8 cellular contexts compared by ENCODE assay signal in the genomic region with DNA sequence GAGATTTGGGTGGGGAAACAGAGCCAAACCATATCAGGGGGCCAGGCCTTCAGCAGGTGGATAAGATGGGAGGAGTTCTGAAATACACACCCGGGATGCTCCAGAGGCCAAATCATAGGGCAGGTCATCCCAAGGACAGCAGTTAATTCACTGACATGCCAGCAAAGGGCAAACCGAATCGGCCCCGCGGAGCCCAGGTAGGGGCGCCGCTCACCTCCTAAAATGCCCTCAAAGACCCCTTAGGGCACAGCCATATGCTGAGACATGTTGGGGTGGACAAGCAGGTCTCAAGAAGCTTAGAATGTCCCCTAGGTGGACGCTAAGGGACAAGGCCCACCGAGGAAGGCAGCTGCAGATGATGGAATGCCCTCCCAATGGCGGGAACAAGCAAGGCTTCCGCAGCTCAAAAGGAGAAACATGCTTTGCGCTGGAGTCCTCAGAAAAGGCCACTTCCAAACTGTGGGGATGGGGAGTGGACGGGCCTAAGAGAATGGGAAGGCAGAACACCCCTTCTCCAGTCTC.
DNase-seq lines count a peak whose midpoint lies in the region; ATAC-seq and TF ChIP-seq lines count a peak whose summit lies in the region.

No MANE protein-coding gene starts in this region.

- H3K27ac ChIP-seq in body of pancreas (peak overlapping the region in 3 of 4 donors; percentile 44 to 58 (median 47)), lower lobe of right lung (peak overlapping the region; percentile 79), temporal lobe (ENCODE audit: low read depth, low read length) (peak overlapping the region; percentile 76)

- no peak for TF ChIP-seq POLR2A in body of pancreas (IDR thresholded peaks at IDR 0.05)

- H3K36me3 ChIP-seq in body of pancreas (replicated peaks in 1 of 2; ENCODE audit: insufficient read depth in 1 of 2, low read depth in 2 of 2) = peaks cover 0 to 2% of the 10 kb centered on the region in 2 donors
- peaks cover 9% of the 10 kb centered on the region for H3K36me3 ChIP-seq in lower lobe of right lung

- ATAC-seq in body of pancreas (no peak), lower lobe of right lung (no peak), GM18519 (IDR thresholded peaks at IDR 0.05; ENCODE audit: low FRiP score, unreplicated experiment) (no peak), HG02981 (IDR thresholded peaks at IDR 0.05; ENCODE audit: unreplicated experiment) (no peak)

- H3K4me3 ChIP-seq in body of pancreas (peak overlapping the region in 1 of 2 donors; percentile 50), lower lobe of right lung (peak overlapping the region; percentile 68)

- no peaks in the 10 kb centered on the region for H3K9me3 ChIP-seq in body of pancreas
- H3K9me3 ChIP-seq in lower lobe of right lung = no peaks in the 10 kb centered on the region

- H3K27me3 ChIP-seq in body of pancreas = peaks cover 0 to 13% of the 10 kb centered on the region in 2 donors
- peaks cover 26% of the 10 kb centered on the region for H3K27me3 ChIP-seq in lower lobe of right lung (ENCODE audit: low read depth)

- WGBS in body of pancreas, 2 donors = 58 to 67% methylated on average over 13 of the region's 13 CpGs

- H3K4me1 ChIP-seq in body of pancreas = peaks cover 18% of the 10 kb centered on the region
- peaks cover 37% of the 10 kb centered on the region for H3K4me1 ChIP-seq in lower lobe of right lung

- DNase-seq in activated CD8-positive, alpha-beta memory T cell treated with anti-CD3 and anti-CD28 coated beads, Interleukin-2, amount 50 U/mL, for 48 hours = peak; percentile 63
- DNase-seq in activated CD8-positive, alpha-beta memory T cell treated with anti-CD3 and anti-CD28 coated beads for 24 hours = no peak
- DNase-seq in body of pancreas (no peak), lower lobe of right lung (no peak), SKM-1 (lab: John Stamatoyannopoulos, UW; ENCODE audit: unreplicated experiment) (no peak)

- intact Hi-C loops in body of pancreas (cut with DNase I) = no loop called here
- intact Hi-C loops in lower lobe of right lung (cut with DNase I) = no loop called here

- TF ChIP-seq CTCF in body of pancreas (IDR thresholded peaks at IDR 0.05) (no peak), lower lobe of right lung (IDR thresholded peaks at IDR 0.05) (no peak)
